ENCODE assay signal across 1 cellular context in genomic region chr15:63892794-63893441, GRCh38.
TF ChIP-seq lines count a peak whose summit lies in the region.

No MANE protein-coding gene starts in this region.

TF ChIP-seq in K562, 482 proteins besides CTCF, POLR2A, EP300 and RAD21 (continued from another document and continues in another):
- TF ChIP-seq ZNF639 (CRISPR knock-in tag; conservative IDR thresholded peaks at IDR 0.05 in 1 of 2, IDR thresholded peaks at IDR 0.05 in 1 of 2) (0 out of 4 replicates have a peak, but pooled peaks of 1 of the 2 experiments have one; percentile 20), ETS1 (conservative IDR thresholded peaks at IDR 0.05; ENCODE audit: control insufficient read depth, low read depth, low read length) (no peak), CEBPZ (IDR thresholded peaks at IDR 0.05; ENCODE audit: borderline replicate concordance, low read depth, low read length) (no peak), RCOR1 (IDR thresholded peaks at IDR 0.05; ENCODE audit: borderline replicate concordance in 1 of 2, low read depth in 2 of 2, low read length in 2 of 2) (0 out of 4 replicates have a peak, but pooled peaks of 1 of the 2 experiments have one; percentile 27), L3MBTL2 (IDR thresholded peaks at IDR 0.05) (peak; percentile 38), ZNF589 (CRISPR knock-in tag; IDR thresholded peaks at IDR 0.05; ENCODE audit: low read depth) (0 out of 2 replicates have a peak, but pooled peaks have one; percentile 24), MEF2A (IDR thresholded peaks at IDR 0.05; ENCODE audit: control insufficient read depth, low read depth, low read length) (no peak), ZBED1 (IDR thresholded peaks at IDR 0.05) (no peak), PHF8 (IDR thresholded peaks at IDR 0.05; ENCODE audit: borderline replicate concordance, low read length) (no peak), CREB1 (IDR thresholded peaks at IDR 0.05) (no peak), CREB1 (CRISPR knock-in tag; IDR thresholded peaks at IDR 0.05) (no peak), ZNF707 (CRISPR knock-in tag; conservative IDR thresholded peaks at IDR 0.05) (no peak), TFE3 (CRISPR knock-in tag; IDR thresholded peaks at IDR 0.05) (no peak), ZNF644 (tag; IDR thresholded peaks at IDR 0.05; ENCODE audit: low read depth) (no peak), ZNF395 (CRISPR knock-in tag; IDR thresholded peaks at IDR 0.05) (0 out of 2 replicates have a peak, but pooled peaks have one; percentile 39), MECOM (CRISPR knock-in tag; IDR thresholded peaks at IDR 0.05) (no peak), ZNF133 (CRISPR knock-in tag; IDR thresholded peaks at IDR 0.05) (no peak), THAP12 (CRISPR knock-in tag; IDR thresholded peaks at IDR 0.05) (no peak), ZNF398 (CRISPR knock-in tag; IDR thresholded peaks at IDR 0.05) (no peak), HEY1 (CRISPR knock-in tag; IDR thresholded peaks at IDR 0.05; ENCODE audit: borderline replicate concordance) (no peak), PYGO2 (tag; IDR thresholded peaks at IDR 0.05) (no peak), SNRNP70 (optimal IDR thresholded peaks at IDR 0.05; ENCODE audit: low read depth, low read length) (no peak), ZNF766 (CRISPR knock-in tag; conservative IDR thresholded peaks at IDR 0.05) (no peak; the same call in 1 of the 2 replicates), MBD1 (CRISPR knock-in tag; IDR thresholded peaks at IDR 0.05) (no peak), BHLHE40 (IDR thresholded peaks at IDR 0.05; ENCODE audit: low read length) (peak; percentile 22; the same call in 1 of the 2 replicates), ATF7 (IDR thresholded peaks at IDR 0.05) (no peak), ZBTB9 (CRISPR knock-in tag; IDR thresholded peaks at IDR 0.05) (0 out of 2 replicates have a peak, but pooled peaks have one; percentile 44), ZNF764 (CRISPR knock-in tag; IDR thresholded peaks at IDR 0.05; ENCODE audit: low read depth) (no peak), REST (CRISPR knock-in tag; IDR thresholded peaks at IDR 0.05; ENCODE audit: low read depth) (0 out of 2 replicates have a peak, but pooled peaks have one; percentile 41), NCOA6 (IDR thresholded peaks at IDR 0.05) (no peak), CXXC5 (CRISPR knock-in tag; IDR thresholded peaks at IDR 0.05) (no peak), ZNF3 (CRISPR knock-in tag; IDR thresholded peaks at IDR 0.05) (no peak), NBN (IDR thresholded peaks at IDR 0.05; ENCODE audit: low read depth) (no peak), ZNF197 (CRISPR knock-in tag; IDR thresholded peaks at IDR 0.05; ENCODE audit: low read depth) (no peak), CTBP1 (IDR thresholded peaks at IDR 0.05; ENCODE audit: borderline replicate concordance) (no peak), ZBTB17 (CRISPR knock-in tag; IDR thresholded peaks at IDR 0.05) (no peak; the same call in 1 of the 2 replicates), NELFE (IDR thresholded peaks at IDR 0.05; ENCODE audit: insufficient read depth, insufficient read length) (no peak), NFIX (CRISPR knock-in tag; IDR thresholded peaks at IDR 0.05; ENCODE audit: low read depth) (no peak), SRSF9 (IDR thresholded peaks at IDR 0.05; ENCODE audit: borderline replicate concordance, low read depth, low read length) (no peak), ZNF77 (CRISPR knock-in tag; IDR thresholded peaks at IDR 0.05) (no peak), ZC3H8 (IDR thresholded peaks at IDR 0.05) (no peak)
